Comparison of ENCODE assay signal across 22 cellular contexts in genomic region chr7:44559485-44559884, GRCh38. TPM values are rescaled to one million over a fixed set of nuclear protein-coding genes. Genes with fewer than 3 reads are reported as not detected.
"Had no signal": no experiment of that assay in that cellular context is flagged by ENCODE, and none has a peak within 500 bp of the region (broad histone marks: within the 10 kb centered on the region; RNA-seq: fewer than 3 reads in every experiment).

No MANE protein-coding gene starts in this region.

- H3K27ac Mint-ChIP-seq: activated T-helper 2 cell treated with anti-CD3 and anti-CD28 coated beads, Interferon-gamma antibody, Interleukin-2, Interleukin-4, amounts not matched to agents 10 μg/mL and 5 μg/mL and 100 μg/mL, durations not matched to agents 14 hours and 24 hours and 36 hours; brain; effector memory CD8-positive, alpha-beta T cell; memory B cell had no signal

- H3K4me3 Mint-ChIP-seq: activated naive CD4-positive, alpha-beta T cell treated with anti-CD3 and anti-CD28 coated beads, Interleukin-2, amount 50 U/mL, for 24 hours; activated T-cell treated with anti-CD3 and anti-CD28 coated beads, Interleukin-2, amount 50 U/mL, for 4 hours; brain; effector memory CD8-positive, alpha-beta T cell; memory B cell had no signal

- H3K27ac ChIP-seq: gastroesophageal sphincter, upper lobe of left lung, WERI-Rb-1 had no signal

- H3K4me1 ChIP-seq: gastroesophageal sphincter, upper lobe of left lung had no signal

- H3K9me3 Mint-ChIP-seq: activated naive CD4-positive, alpha-beta T cell treated with anti-CD3 and anti-CD28 coated beads, Interleukin-2, amount 50 U/mL, for 24 hours; activated T-cell treated with anti-CD3 and anti-CD28 coated beads, Interleukin-2, amount 50 U/mL, for 4 hours; activated T-helper 2 cell treated with anti-CD3 and anti-CD28 coated beads, Interferon-gamma antibody, Interleukin-2, Interleukin-4, amounts not matched to agents 10 μg/mL and 5 μg/mL and 100 μg/mL, durations not matched to agents 14 hours and 24 hours and 36 hours; effector memory CD8-positive, alpha-beta T cell; memory B cell had no signal

- H3K9me3 ChIP-seq: esophagus squamous epithelium, gastroesophageal sphincter, upper lobe of left lung had no signal

- H3K4me3 ChIP-seq: dorsolateral prefrontal cortex, esophagus squamous epithelium, gastroesophageal sphincter, upper lobe of left lung had no signal

- H3K36me3 Mint-ChIP-seq: activated naive CD4-positive, alpha-beta T cell treated with anti-CD3 and anti-CD28 coated beads, Interleukin-2, amount 50 U/mL, for 24 hours; brain; memory B cell had no signal

- DNase-seq: activated CD4-positive, alpha-beta T cell treated with anti-CD3 and anti-CD28 coated beads, Interleukin-2, amount 50 U/mL, for 1 hour; activated CD4-positive, CD25-positive, alpha-beta regulatory T cell treated with anti-CD3 and anti-CD28 coated beads, Interleukin-2, amount 50 U/mL, for 72 hours; activated T-cell treated with anti-CD3 and anti-CD28 coated beads, Interleukin-2, amount 50 U/mL, for 4 hours; aorta; effector memory CD8-positive, alpha-beta T cell; esophagus squamous epithelium; islet precursor cell; nucleus accumbens; small intestine; stimulated activated CD4-positive, alpha-beta T cell treated with anti-CD3 and anti-CD28 coated beads, Interleukin-2, amount 100 ng/mL, for 48 hours; stimulated activated naive CD8-positive, alpha-beta T cell treated with anti-CD3 and anti-CD28 coated beads, Interleukin-15, Interleukin-2, amounts not matched to agents 100 U/mL and 50 U/mL, for 24 hours; T-helper 1 cell; upper lobe of left lung; WERI-Rb-1 had no signal

- H3K27me3 Mint-ChIP-seq: activated naive CD4-positive, alpha-beta T cell treated with anti-CD3 and anti-CD28 coated beads, Interleukin-2, amount 50 U/mL, for 24 hours; brain had no signal

- H3K4me1 Mint-ChIP-seq: brain had no signal

- H3K27me3 ChIP-seq: dorsolateral prefrontal cortex, esophagus squamous epithelium, gastroesophageal sphincter, upper lobe of left lung had no signal

RNA-seq across cellular contexts. Expression of gene NPC1L1, which starts 18.4 kb away (rescaled TPM):
- total RNA-seq: activated T-helper 2 cell treated with anti-CD3 and anti-CD28 coated beads, Interferon-gamma antibody, Interleukin-2, Interleukin-4, amounts not matched to agents 10 μg/mL and 5 μg/mL and 100 μg/mL, durations not matched to agents 14 hours and 24 hours and 36 hours; myocyte had no signal
- polyA plus RNA-seq: neural cell had no signal
